In genomic region chr4:126969781-126970180, GRCh38 we compare ENCODE assay signal across 23 cellular contexts.
"Had no signal": no experiment of that assay in that cellular context is flagged by ENCODE, and none has a peak within 500 bp of the region (broad histone marks: within the 10 kb centered on the region; RNA-seq: fewer than 3 reads in every experiment).

No MANE protein-coding gene starts in this region.

- ATAC-seq: activated naive CD4-positive, alpha-beta T cell treated with anti-CD3 and anti-CD28 coated beads, Interleukin-2, amount 50 U/mL, for 72 hours; activated T-helper 17 cell treated with anti-CD3 and anti-CD28 coated beads, Interleukin-2, amount 50 U/mL, for 72 hours; heart left ventricle; left cardiac atrium; lower lobe of right lung; right lobe of liver; stimulated activated naive B cell treated with anti-CD40 and anti-IgM and Interleukin-4, amounts not matched to agents 10 μg/mL and 1 μg/mL and 100 μg/mL, for 72 hours; T-cell had no signal

- H3K9me3 ChIP-seq: ascending aorta, breast epithelium, esophagus squamous epithelium, heart left ventricle, lower lobe of right lung, right lobe of liver, testis, vagina had no signal

- H3K27ac ChIP-seq: ascending aorta, breast epithelium, coronary artery, esophagus squamous epithelium, lower lobe of right lung, right lobe of liver, vagina, WERI-Rb-1 had no signal

- DNase-seq: activated CD4-positive, alpha-beta T cell treated with anti-CD3 and anti-CD28 coated beads for 1 hour; activated T-cell treated with anti-CD3 and anti-CD28 coated beads, Interleukin-2, amount 50 U/mL, for 1 hour; endodermal cell; esophagus squamous epithelium; heart left ventricle; islet precursor cell; left cardiac atrium; lower lobe of right lung; naive B cell; right lobe of liver; small intestine; stimulated activated CD4-positive, alpha-beta T cell treated with anti-CD3 and anti-CD28 coated beads, Interleukin-15, amount 100 ng/mL, for 24 hours; stimulated activated naive B cell treated with anti-CD40 and anti-IgM and Interleukin-4, amounts not matched to agents 10 μg/mL and 1 μg/mL and 100 μg/mL, for 72 hours; T-cell; testis; trophoblast cell; WERI-Rb-1 had no signal

- H3K36me3 ChIP-seq: ascending aorta, breast epithelium, esophagus squamous epithelium, heart left ventricle, lower lobe of right lung, right lobe of liver, vagina, WERI-Rb-1 had no signal

- H3K27me3 ChIP-seq: ascending aorta, breast epithelium, esophagus squamous epithelium, heart left ventricle, right lobe of liver, testis, vagina had no signal

- H3K4me3 ChIP-seq: ascending aorta, breast epithelium, coronary artery, esophagus squamous epithelium, heart left ventricle, lower lobe of right lung, right lobe of liver, testis, vagina had no signal

- H3K4me1 ChIP-seq: breast epithelium, esophagus squamous epithelium, lower lobe of right lung, right lobe of liver, testis, vagina had no signal
